Comparison of ENCODE assay signal across 1 cellular context in the genomic region with DNA sequence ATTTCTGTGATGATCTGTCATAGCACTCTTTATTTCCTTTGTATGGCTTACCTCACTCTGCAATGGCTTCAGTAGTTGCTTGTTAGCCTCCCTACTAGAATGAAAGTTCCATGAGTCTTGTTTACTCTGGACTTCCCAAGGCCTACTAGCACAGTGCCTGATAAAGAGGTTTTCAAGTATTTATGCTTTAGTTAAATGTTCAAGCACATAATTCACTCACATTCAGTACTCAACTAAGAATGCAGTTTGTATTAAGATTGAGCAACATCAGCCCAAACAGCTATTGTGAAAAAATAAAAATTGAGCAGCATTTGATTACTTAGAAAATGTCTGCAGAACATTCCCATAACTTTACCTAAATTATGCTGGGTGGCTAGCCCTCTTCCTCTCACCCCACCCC.
A peak's percentile ranks its signal among the peaks of the same experiment; 100 is the strongest.
TF ChIP-seq lines count a peak whose summit lies in the region.

No MANE protein-coding gene starts in this region.

TF ChIP-seq in liver, 16 proteins besides CTCF, POLR2A, EP300 and RAD21 (continued from another document):
- TF ChIP-seq, protein P1, sequence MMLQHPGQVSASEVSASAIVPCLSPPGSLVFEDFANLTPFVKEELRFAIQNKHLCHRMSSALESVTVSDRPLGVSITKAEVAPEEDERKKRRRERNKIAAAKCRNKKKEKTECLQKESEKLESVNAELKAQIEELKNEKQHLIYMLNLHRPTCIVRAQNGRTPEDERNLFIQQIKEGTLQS (IDR thresholded peaks at IDR 0.05), result no peak
- TF ChIP-seq YY1 (IDR thresholded peaks at IDR 0.05) (no peak), GABPA (IDR thresholded peaks at IDR 0.05 in 1 of 2, conservative IDR thresholded peaks at IDR 0.05 in 1 of 2) (no peak), FOXA2 (IDR thresholded peaks at IDR 0.05) (peak; percentile 14), TAF1 (conservative IDR thresholded peaks at IDR 0.05) (no peak), HNF4A (conservative IDR thresholded peaks at IDR 0.05) (no peak)
- TF ChIP-seq, protein P2, sequence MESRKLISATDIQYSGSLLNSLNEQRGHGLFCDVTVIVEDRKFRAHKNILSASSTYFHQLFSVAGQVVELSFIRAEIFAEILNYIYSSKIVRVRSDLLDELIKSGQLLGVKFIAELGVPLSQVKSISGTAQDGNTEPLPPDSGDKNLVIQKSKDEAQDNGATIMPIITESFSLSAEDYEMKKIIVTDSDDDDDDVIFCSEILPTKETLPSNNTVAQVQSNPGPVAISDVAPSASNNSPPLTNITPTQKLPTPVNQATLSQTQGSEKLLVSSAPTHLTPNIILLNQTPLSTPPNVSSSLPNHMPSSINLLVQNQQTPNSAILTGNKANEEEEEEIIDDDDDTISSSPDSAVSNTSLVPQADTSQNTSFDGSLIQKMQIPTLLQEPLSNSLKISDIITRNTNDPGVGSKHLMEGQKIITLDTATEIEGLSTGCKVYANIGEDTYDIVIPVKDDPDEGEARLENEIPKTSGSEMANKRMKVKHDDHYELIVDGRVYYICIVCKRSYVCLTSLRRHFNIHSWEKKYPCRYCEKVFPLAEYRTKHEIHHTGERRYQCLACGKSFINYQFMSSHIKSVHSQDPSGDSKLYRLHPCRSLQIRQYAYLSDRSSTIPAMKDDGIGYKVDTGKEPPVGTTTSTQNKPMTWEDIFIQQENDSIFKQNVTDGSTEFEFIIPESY (IDR thresholded peaks at IDR 0.05), result no peak
